Comparison of ENCODE assay signal across 23 cellular contexts in the genomic region with DNA sequence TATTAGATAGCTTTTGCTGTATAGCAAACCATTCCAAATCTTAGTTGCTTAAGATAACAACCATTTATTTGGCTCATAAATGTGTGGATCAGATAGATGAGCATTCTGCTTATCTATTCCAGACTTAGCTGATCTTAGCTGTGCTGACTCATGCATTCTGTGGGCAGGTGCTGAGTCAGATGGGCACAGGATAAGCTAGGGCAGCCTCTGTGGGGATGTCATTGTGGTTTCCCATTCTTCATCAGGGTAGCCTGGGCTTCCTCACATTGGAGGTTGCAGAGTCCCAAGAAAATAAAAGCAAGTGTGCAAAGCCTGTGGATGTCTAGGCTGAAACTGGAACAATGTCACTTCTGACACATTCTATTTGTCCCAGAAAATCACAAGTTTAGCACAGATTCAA.
DNase-seq lines count a peak whose midpoint lies in the region; ATAC-seq lines count a peak whose summit lies in the region.
"Had no signal": no experiment of that assay in that cellular context is flagged by ENCODE, and none has a peak within 500 bp of the region (broad histone marks: within the 10 kb centered on the region; RNA-seq: fewer than 3 reads in every experiment).

No MANE protein-coding gene starts in this region.

- no peak overlapping the region for H3K4me2 ChIP-seq in neuronal stem cell (ENCODE audit: insufficient read depth, low read length, poor library complexity, severe bottlenecking)
- H3K4me2 ChIP-seq: KMS-11, PC-9 had no signal

- H4K8ac ChIP-seq in neuronal stem cell (ENCODE audit: low read depth, low read length), result no peak overlapping the region

- ATAC-seq in HG03139 (IDR thresholded peaks at IDR 0.05; ENCODE audit: unreplicated experiment), result no peak
- ATAC-seq: activated CD8-positive, alpha-beta memory T cell treated with anti-CD3 and anti-CD28 coated beads, Interleukin-2, amount 10 ng/mL, durations not matched to agents 7 days and 5 days; activated T-helper 17 cell treated with anti-CD3 and anti-CD28 coated beads, Interleukin-2, amount 50 U/mL, for 72 hours; left ventricle myocardium superior; mucosa of descending colon had no signal

- H3K4me1 Mint-ChIP-seq in activated CD4-positive, alpha-beta memory T cell treated with anti-CD3 and anti-CD28 coated beads for 36 hours (ENCODE audit: low read depth), result peaks cover 2% of the 10 kb centered on the region
- peaks cover 1% of the 10 kb centered on the region for H3K4me1 Mint-ChIP-seq in activated CD4-positive, alpha-beta memory T cell treated with anti-CD3 and anti-CD28 coated beads, Interleukin-2, amount 10 ng/mL, durations not matched to agents 7 days and 5 days
- H3K4me1 Mint-ChIP-seq: activated T-helper 17 cell treated with anti-CD3 and anti-CD28 coated beads, Interleukin-2, amount 50 U/mL, for 72 hours had no signal

- POLR2A ChIA-PET in activated CD4-positive, alpha-beta memory T cell treated with anti-CD3 and anti-CD28 coated beads for 36 hours (lab: Charles Lee), result no interaction called here
- POLR2A ChIA-PET in activated CD4-positive, alpha-beta memory T cell treated with anti-CD3 and anti-CD28 coated beads, Interleukin-2, amount 10 ng/mL, durations not matched to agents 7 days and 5 days (lab: Charles Lee), result no interaction called here

- intact Hi-C loops in activated CD4-positive, alpha-beta memory T cell treated with anti-CD3 and anti-CD28 coated beads for 36 hours (cut with micrococcal nuclease), result no loop called here
- intact Hi-C loops in head of caudate nucleus (cut with DNase I), result no loop called here

- no peak overlapping the region for H3K18ac ChIP-seq in neuronal stem cell (ENCODE audit: low read length)

- CTCF ChIA-PET in activated CD4-positive, alpha-beta memory T cell treated with anti-CD3 and anti-CD28 coated beads for 36 hours (lab: Charles Lee), result no interaction called here
- CTCF ChIA-PET in activated CD4-positive, alpha-beta memory T cell treated with anti-CD3 and anti-CD28 coated beads, Interleukin-2, amount 10 ng/mL, durations not matched to agents 7 days and 5 days (lab: Charles Lee), result no interaction called here

- H2BK15ac ChIP-seq in neuronal stem cell (ENCODE audit: low read length), result no peak overlapping the region

- no peaks in the 10 kb centered on the region for H3K36me3 ChIP-seq in neuronal stem cell (replicated peaks in 1 of 2; ENCODE audit: control insufficient read depth in 2 of 2, insufficient read depth in 2 of 2, low read length in 2 of 2)
- H3K36me3 ChIP-seq: neutrophil, suprapubic skin had no signal

- no peak overlapping the region for H3K27ac ChIP-seq in neuronal stem cell (replicated peaks; ENCODE audit: low read length)
- H3K27ac ChIP-seq: KMS-11, neutrophil, PC-9, SK-N-MC, suprapubic skin had no signal

- peaks cover 0 to 4% of the 10 kb centered on the region in 2 donors for H3K9me3 ChIP-seq in neuronal stem cell (replicated peaks in 1 of 2; ENCODE audit: control insufficient read depth in 2 of 2, insufficient read depth in 1 of 2, low read depth in 1 of 2, low read length in 2 of 2)
- H3K9me3 ChIP-seq: suprapubic skin had no signal

- H2BK5ac ChIP-seq in neuronal stem cell (ENCODE audit: low read length), result no peak overlapping the region

- no peak overlapping the region for H3K9ac ChIP-seq in neuronal stem cell (ENCODE audit: low read depth, low read length, poor library complexity)
- H3K9ac ChIP-seq: KMS-11 had no signal

- H2BK120ac ChIP-seq in neuronal stem cell (ENCODE audit: low read depth, low read length), result no peak overlapping the region

- H3K36me3 Mint-ChIP-seq in activated CD4-positive, alpha-beta memory T cell treated with anti-CD3 and anti-CD28 coated beads for 36 hours, result no peaks in the 10 kb centered on the region
- H3K36me3 Mint-ChIP-seq in activated CD4-positive, alpha-beta memory T cell treated with anti-CD3 and anti-CD28 coated beads, Interleukin-2, amount 10 ng/mL, durations not matched to agents 7 days and 5 days (ENCODE audit: low read depth), result peaks cover 2% of the 10 kb centered on the region

- no peak overlapping the region for H4K91ac ChIP-seq in neuronal stem cell (ENCODE audit: low read depth, low read length, poor library complexity)

- H3K23ac ChIP-seq in neuronal stem cell (ENCODE audit: low read depth, low read length, poor library complexity), result no peak overlapping the region

- no peak overlapping the region for H2AFZ ChIP-seq in neuronal stem cell (ENCODE audit: low read length)
- H2AFZ ChIP-seq: PC-9 had no signal

- H2AK5ac ChIP-seq in neuronal stem cell (ENCODE audit: low read depth, low read length), result no peak overlapping the region

- no peak overlapping the region for H3K27ac Mint-ChIP-seq in activated CD4-positive, alpha-beta memory T cell treated with anti-CD3 and anti-CD28 coated beads for 36 hours
- no peak overlapping the region for H3K27ac Mint-ChIP-seq in activated CD4-positive, alpha-beta memory T cell treated with anti-CD3 and anti-CD28 coated beads, Interleukin-2, amount 10 ng/mL, durations not matched to agents 7 days and 5 days
- H3K27ac Mint-ChIP-seq: activated CD8-positive, alpha-beta memory T cell treated with anti-CD3 and anti-CD28 coated beads, Interleukin-2, amount 10 ng/mL, durations not matched to agents 7 days and 5 days; activated T-helper 17 cell treated with anti-CD3 and anti-CD28 coated beads, Interleukin-2, amount 50 U/mL, for 72 hours; dendritic cell treated with granulocyte-macrophage colony-stimulating factor and Interleukin-4, amounts not matched to agents 40 ng/mL and 50 ng/mL, for 4 days had no signal

- H3K79me1 ChIP-seq in neuronal stem cell (ENCODE audit: low read depth, low read length), result no peaks in the 10 kb centered on the region

- no peak overlapping the region for H3K14ac ChIP-seq in neuronal stem cell (ENCODE audit: low read length)

- peak; percentile 10 for DNase-seq in activated CD4-positive, alpha-beta memory T cell treated with anti-CD3 and anti-CD28 coated beads for 36 hours
- no peak for DNase-seq in activated CD4-positive, alpha-beta memory T cell treated with anti-CD3 and anti-CD28 coated beads, Interleukin-2, amount 10 ng/mL, durations not matched to agents 7 days and 5 days
- peak; percentile 67 for DNase-seq in RPMI7951 (ENCODE audit: low read depth)
- DNase-seq in head of caudate nucleus, result peak in 41 of 42 donors; percentile 4 to 85 (median 55)
- peak; percentile 52 for DNase-seq in superior temporal gyrus (ENCODE audit: extremely low spot score)
- no peak for DNase-seq in neuronal stem cell (ENCODE audit: low spot score)
- DNase-seq in ureter (ENCODE audit: low spot score), result no peak
- DNase-seq: activated CD8-positive, alpha-beta memory T cell treated with anti-CD3 and anti-CD28 coated beads, Interleukin-2, amount 10 ng/mL, durations not matched to agents 7 days and 5 days; foreskin melanocyte; left ventricle myocardium superior; mucosa of descending colon; NCI-H1417 treated with DMSO at 0.1 percent for 48 hours; NCI-H2171; NCI-H774; PC-9; T-helper 9 cell had no signal

- no peak overlapping the region for H3K4ac ChIP-seq in neuronal stem cell (ENCODE audit: low read length)

- H3K27me3 Mint-ChIP-seq in activated CD4-positive, alpha-beta memory T cell treated with anti-CD3 and anti-CD28 coated beads for 36 hours, result no peaks in the 10 kb centered on the region
- no peaks in the 10 kb centered on the region for H3K27me3 Mint-ChIP-seq in activated CD4-positive, alpha-beta memory T cell treated with anti-CD3 and anti-CD28 coated beads, Interleukin-2, amount 10 ng/mL, durations not matched to agents 7 days and 5 days
- H3K27me3 Mint-ChIP-seq: activated CD8-positive, alpha-beta memory T cell treated with anti-CD3 and anti-CD28 coated beads, Interleukin-2, amount 10 ng/mL, durations not matched to agents 7 days and 5 days; activated T-helper 17 cell treated with anti-CD3 and anti-CD28 coated beads, Interleukin-2, amount 50 U/mL, for 72 hours; dendritic cell treated with granulocyte-macrophage colony-stimulating factor and Interleukin-4, amounts not matched to agents 40 ng/mL and 50 ng/mL, for 4 days had no signal

- H3K27me3 ChIP-seq in neuronal stem cell (ENCODE audit: control insufficient read depth in 3 of 3, insufficient read depth in 3 of 3, low read depth in 1 of 3, low read length in 3 of 3), result no peaks in the 10 kb centered on the region
- H3K27me3 ChIP-seq: neutrophil, suprapubic skin had no signal

- H3K9me3 Mint-ChIP-seq in activated CD4-positive, alpha-beta memory T cell treated with anti-CD3 and anti-CD28 coated beads for 36 hours, result peaks cover 45% of the 10 kb centered on the region
- peaks cover 17% of the 10 kb centered on the region for H3K9me3 Mint-ChIP-seq in activated CD4-positive, alpha-beta memory T cell treated with anti-CD3 and anti-CD28 coated beads, Interleukin-2, amount 10 ng/mL, durations not matched to agents 7 days and 5 days

- no peak overlapping the region for H2BK12ac ChIP-seq in neuronal stem cell (ENCODE audit: low read length)

- no peak overlapping the region for H3K4me3 ChIP-seq in neuronal stem cell (ENCODE audit: low read length in 2 of 2)
- H3K4me3 ChIP-seq: mucosa of descending colon, PC-9, SK-N-MC, suprapubic skin had no signal

- no peaks in the 10 kb centered on the region for H3K4me1 ChIP-seq in neuronal stem cell (ENCODE audit: control insufficient read depth in 2 of 2, insufficient read depth in 1 of 2, low read depth in 1 of 2, low read length in 2 of 2)
- H3K4me1 ChIP-seq: suprapubic skin had no signal

- no peak overlapping the region for H3K4me3 Mint-ChIP-seq in activated CD4-positive, alpha-beta memory T cell treated with anti-CD3 and anti-CD28 coated beads for 36 hours
- H3K4me3 Mint-ChIP-seq in activated CD4-positive, alpha-beta memory T cell treated with anti-CD3 and anti-CD28 coated beads, Interleukin-2, amount 10 ng/mL, durations not matched to agents 7 days and 5 days, result no peak overlapping the region
- H3K4me3 Mint-ChIP-seq: activated CD8-positive, alpha-beta memory T cell treated with anti-CD3 and anti-CD28 coated beads, Interleukin-2, amount 10 ng/mL, durations not matched to agents 7 days and 5 days; activated T-helper 17 cell treated with anti-CD3 and anti-CD28 coated beads, Interleukin-2, amount 50 U/mL, for 72 hours; dendritic cell treated with granulocyte-macrophage colony-stimulating factor and Interleukin-4, amounts not matched to agents 40 ng/mL and 50 ng/mL, for 4 days had no signal

Comparison
In these comparisons a context has a peak if more than half of its experiments do, and no peak if none do; other contexts are left out.
1. DNase-seq: peak in activated CD4-positive, alpha-beta memory T cell treated with anti-CD3 and anti-CD28 coated beads for 36 hours (single experiment), RPMI7951 (single experiment), head of caudate nucleus (41 of 42) and superior temporal gyrus (single experiment); none in activated CD4-positive, alpha-beta memory T cell treated with anti-CD3 and anti-CD28 coated beads, Interleukin-2, amount 10 ng/mL, durations not matched to agents 7 days and 5 days (single experiment), neuronal stem cell (single experiment) and ureter (single experiment).